1 cellular context compared by ENCODE assay signal in genomic region chr9:134136117-134136996, GRCh38.
A peak's percentile ranks its signal among the peaks of the same experiment; 100 is the strongest.
TF ChIP-seq lines count a peak whose summit lies in the region.

No MANE protein-coding gene starts in this region.

TF ChIP-seq in K562, 482 proteins besides CTCF, POLR2A, EP300 and RAD21 (continued from another document and continues in another):
- no peak for TF ChIP-seq EZH2 (IDR thresholded peaks at IDR 0.05; ENCODE audit: borderline replicate concordance, low read depth, low read length)
- TF ChIP-seq SAP30 (IDR thresholded peaks at IDR 0.05; ENCODE audit: borderline replicate concordance, insufficient read depth, low read depth, low read length, poor library complexity, severe bottlenecking): peak; percentile 27
- TF ChIP-seq THAP12 (CRISPR knock-in tag; IDR thresholded peaks at IDR 0.05): no peak
- TF ChIP-seq NFE2L1 (tag; IDR thresholded peaks at IDR 0.05; ENCODE audit: borderline replicate concordance, low read depth): no peak
- no peak for TF ChIP-seq MLX (CRISPR knock-in tag; conservative IDR thresholded peaks at IDR 0.05)
- peak; percentile 42 for TF ChIP-seq RBBP5 (IDR thresholded peaks at IDR 0.05; ENCODE audit: borderline replicate concordance, insufficient read depth, low read length, poor library complexity, severe bottlenecking)
- TF ChIP-seq ZNF609 (CRISPR knock-in tag; IDR thresholded peaks at IDR 0.05; ENCODE audit: borderline replicate concordance): no peak
- TF ChIP-seq U2AF2 (optimal IDR thresholded peaks at IDR 0.05; ENCODE audit: low read depth, low read length): no peak
- no peak for TF ChIP-seq FOXJ3 (CRISPR knock-in tag; IDR thresholded peaks at IDR 0.05)
- no peak for TF ChIP-seq SRSF3 (IDR thresholded peaks at IDR 0.05; ENCODE audit: insufficient read depth, low read length)
- no peak for TF ChIP-seq ZNF766 (CRISPR knock-in tag; conservative IDR thresholded peaks at IDR 0.05)
- no peak for TF ChIP-seq RBM39 (optimal IDR thresholded peaks at IDR 0.05; ENCODE audit: low read depth, low read length)
- TF ChIP-seq ESRRB (CRISPR knock-in tag; IDR thresholded peaks at IDR 0.05; ENCODE audit: borderline replicate concordance): no peak
- no peak for TF ChIP-seq NCOA1 (IDR thresholded peaks at IDR 0.05; ENCODE audit: low read depth)
- TF ChIP-seq ZFP1 (CRISPR knock-in tag; IDR thresholded peaks at IDR 0.05): no peak
- TF ChIP-seq ILK (tag; IDR thresholded peaks at IDR 0.05; ENCODE audit: borderline replicate concordance, low read depth): no peak
- TF ChIP-seq RUNX1 (IDR thresholded peaks at IDR 0.05; ENCODE audit: low read depth): no peak
- no peak for TF ChIP-seq BHLHE40 (IDR thresholded peaks at IDR 0.05; ENCODE audit: low read length)
- no peak for TF ChIP-seq HMG20A (CRISPR knock-in tag; conservative IDR thresholded peaks at IDR 0.05)
- TF ChIP-seq ZNF668 (CRISPR knock-in tag; IDR thresholded peaks at IDR 0.05): no peak
- no peak for TF ChIP-seq EHMT2 (IDR thresholded peaks at IDR 0.05)
- 0 out of 2 replicates have a peak, but pooled peaks have one; percentile 16 for TF ChIP-seq ZBTB40 (IDR thresholded peaks at IDR 0.05)
- TF ChIP-seq ZBTB40 (CRISPR knock-in tag; IDR thresholded peaks at IDR 0.05): no peak
- peak; percentile 18; the same call in 1 of the 2 replicates for TF ChIP-seq TFAP4 (CRISPR knock-in tag; IDR thresholded peaks at IDR 0.05; ENCODE audit: borderline replicate concordance)
- no peak for TF ChIP-seq ZNF280B (CRISPR knock-in tag; IDR thresholded peaks at IDR 0.05)
- no peak for TF ChIP-seq BACH1 (tag; IDR thresholded peaks at IDR 0.05)
- peak; percentile 83 for TF ChIP-seq HINFP (tag; conservative IDR thresholded peaks at IDR 0.05; ENCODE audit: low read depth)
- no peak for TF ChIP-seq ZNF12 (CRISPR knock-in tag; IDR thresholded peaks at IDR 0.05)
